8 cellular contexts compared by ENCODE assay signal in genomic region chr6:14665827-14666724, GRCh38.
DNase-seq lines count a peak whose midpoint lies in the region; ATAC-seq, FAIRE-seq and TF ChIP-seq lines count a peak whose summit lies in the region.

No MANE protein-coding gene starts in this region.

- no peak overlapping the region for H2BK120ac ChIP-seq in trophoblast cell (ENCODE audit: insufficient read depth, low read length, poor library complexity)

- no peak overlapping the region for H3K14ac ChIP-seq in trophoblast cell (ENCODE audit: low read length)

- no peaks in the 10 kb centered on the region for H3K79me2 ChIP-seq in trophoblast cell (ENCODE audit: control insufficient read depth, insufficient read depth, low read length, poor library complexity)

- no peak for TF ChIP-seq CTCF in adrenal gland (IDR thresholded peaks at IDR 0.05)

- intact Hi-C loops in adrenal gland (cut with DNase I): no loop called here

- H4K12ac ChIP-seq in trophoblast cell (ENCODE audit: low read depth, low read length): no peak overlapping the region

- H4K91ac ChIP-seq in trophoblast cell (ENCODE audit: low read depth, low read length): no peak overlapping the region

- DNase-seq in GM04504 (ENCODE audit: low read depth): peak; percentile 75
- DNase-seq in HK-2 (ENCODE audit: unreplicated experiment): peak; percentile 72
- peak in 6 of 7 donors; percentile 21 to 70 (median 54) for DNase-seq in adrenal gland
- peak; percentile 81 to 89 for DNase-seq in trophoblast cell
- DNase-seq in small intestine: no peak
- no peak for DNase-seq in caudate nucleus (lab: John Stamatoyannopoulos, UW)

- H2AFZ ChIP-seq in trophoblast cell (ENCODE audit: insufficient read depth, low read length, poor library complexity): no peak overlapping the region

- no peaks in the 10 kb centered on the region for H3K9me3 ChIP-seq in adrenal gland (replicated peaks in 1 of 3)
- no peaks in the 10 kb centered on the region for H3K9me3 ChIP-seq in trophoblast cell (ENCODE audit: insufficient read depth, low read depth, low read length)
- no peaks in the 10 kb centered on the region for H3K9me3 ChIP-seq in small intestine (ENCODE audit: control insufficient read depth, low read depth)

- H3K18ac ChIP-seq in trophoblast cell (ENCODE audit: low read length): no peak overlapping the region

- H3K4me1 ChIP-seq in adrenal gland (replicated peaks in 1 of 2) (peaks cover 0 to 5% of the 10 kb centered on the region in 2 donors), trophoblast cell (ENCODE audit: control insufficient read depth in 1 of 2, insufficient read depth in 2 of 2, low read length in 2 of 2) (peaks cover 9 to 10% of the 10 kb centered on the region in 2 experiments), small intestine (ENCODE audit: control insufficient read depth in 2 of 2, insufficient read depth in 1 of 2, low read depth in 1 of 2, low read length in 1 of 2) (peaks cover 0 to 3% of the 10 kb centered on the region in 2 donors)

- H4K8ac ChIP-seq in trophoblast cell (ENCODE audit: low read depth, low read length): no peak overlapping the region

- H3K27me3 ChIP-seq in adrenal gland: no peaks in the 10 kb centered on the region
- H3K27me3 ChIP-seq in trophoblast cell (ENCODE audit: insufficient read depth, low read length): no peaks in the 10 kb centered on the region
- no peaks in the 10 kb centered on the region for H3K27me3 ChIP-seq in small intestine (ENCODE audit: control insufficient read depth in 2 of 2, insufficient read depth in 2 of 2, low read length in 2 of 2)

- H3K27ac ChIP-seq in adrenal gland: no peak overlapping the region
- no peak overlapping the region for H3K27ac ChIP-seq in trophoblast cell (ENCODE audit: low read depth, low read length)
- no peak overlapping the region for H3K27ac ChIP-seq in small intestine (ENCODE audit: low read depth in 1 of 2, low read length in 1 of 2)
- H3K27ac ChIP-seq in caudate nucleus (ENCODE audit: low read depth, low read length): no peak overlapping the region

- TF ChIP-seq POLR2A in adrenal gland (IDR thresholded peaks at IDR 0.05): no peak

- ATAC-seq in HG03159 (IDR thresholded peaks at IDR 0.05; ENCODE audit: unreplicated experiment) (no peak), HG02852 (IDR thresholded peaks at IDR 0.05; ENCODE audit: unreplicated experiment) (no peak)

- H3K4me3 ChIP-seq in adrenal gland (no peak overlapping the region), trophoblast cell (ENCODE audit: low read depth, low read length) (no peak overlapping the region), small intestine (ENCODE audit: low read depth in 1 of 2, low read length in 2 of 2) (no peak overlapping the region)

- H2AK5ac ChIP-seq in trophoblast cell (ENCODE audit: low read length): no peak overlapping the region

- no peak overlapping the region for H3K4me2 ChIP-seq in trophoblast cell (ENCODE audit: low read length)

- WGBS in adrenal gland, 4 donors: 74 to 79% (median 76%) methylated on average over 11 of the region's 11 CpGs
- no CpG with 5 or more reads among the region's 11 CpGs for WGBS in trophoblast cell (ENCODE audit: extremely low coverage, insufficient coverage, insufficient read length)
- 78 to 83% (median 79%) methylated on average over 11 of the region's 11 CpGs for WGBS in small intestine, 3 donors

- no peak overlapping the region for H3K23ac ChIP-seq in trophoblast cell (ENCODE audit: low read length)

- no peaks in the 10 kb centered on the region for H3K79me1 ChIP-seq in trophoblast cell (ENCODE audit: low read length)

- H3K4ac ChIP-seq in trophoblast cell (ENCODE audit: low read depth, low read length): no peak overlapping the region

- H3K36me3 ChIP-seq in adrenal gland (replicated peaks in 1 of 2): no peaks in the 10 kb centered on the region
- H3K36me3 ChIP-seq in trophoblast cell (ENCODE audit: control insufficient read depth in 1 of 2, insufficient read depth in 2 of 2, low read length in 2 of 2): no peaks in the 10 kb centered on the region
- no peaks in the 10 kb centered on the region for H3K36me3 ChIP-seq in small intestine (ENCODE audit: control insufficient read depth in 2 of 2, insufficient read depth in 2 of 2, low read length in 2 of 2)

- H2BK12ac ChIP-seq in trophoblast cell (ENCODE audit: low read length): no peak overlapping the region

- no peak for FAIRE-seq in small intestine (lab: Jason Lieb, UNC)

- H3K9ac ChIP-seq in trophoblast cell (ENCODE audit: low read length): no peak overlapping the region

- no peak overlapping the region for H2BK5ac ChIP-seq in trophoblast cell (ENCODE audit: low read depth, low read length, poor library complexity)

Comparison
In these comparisons a context has a peak if more than half of its experiments do, and no peak if none do; other contexts are left out.
1. DNase-seq: peak in GM04504 (single experiment), HK-2 (single experiment), adrenal gland (6 of 7) and trophoblast cell (2 of 2); none in small intestine (single experiment) and caudate nucleus (0 of 61).